Comparison of ENCODE assay signal across 20 cellular contexts in the genomic region with DNA sequence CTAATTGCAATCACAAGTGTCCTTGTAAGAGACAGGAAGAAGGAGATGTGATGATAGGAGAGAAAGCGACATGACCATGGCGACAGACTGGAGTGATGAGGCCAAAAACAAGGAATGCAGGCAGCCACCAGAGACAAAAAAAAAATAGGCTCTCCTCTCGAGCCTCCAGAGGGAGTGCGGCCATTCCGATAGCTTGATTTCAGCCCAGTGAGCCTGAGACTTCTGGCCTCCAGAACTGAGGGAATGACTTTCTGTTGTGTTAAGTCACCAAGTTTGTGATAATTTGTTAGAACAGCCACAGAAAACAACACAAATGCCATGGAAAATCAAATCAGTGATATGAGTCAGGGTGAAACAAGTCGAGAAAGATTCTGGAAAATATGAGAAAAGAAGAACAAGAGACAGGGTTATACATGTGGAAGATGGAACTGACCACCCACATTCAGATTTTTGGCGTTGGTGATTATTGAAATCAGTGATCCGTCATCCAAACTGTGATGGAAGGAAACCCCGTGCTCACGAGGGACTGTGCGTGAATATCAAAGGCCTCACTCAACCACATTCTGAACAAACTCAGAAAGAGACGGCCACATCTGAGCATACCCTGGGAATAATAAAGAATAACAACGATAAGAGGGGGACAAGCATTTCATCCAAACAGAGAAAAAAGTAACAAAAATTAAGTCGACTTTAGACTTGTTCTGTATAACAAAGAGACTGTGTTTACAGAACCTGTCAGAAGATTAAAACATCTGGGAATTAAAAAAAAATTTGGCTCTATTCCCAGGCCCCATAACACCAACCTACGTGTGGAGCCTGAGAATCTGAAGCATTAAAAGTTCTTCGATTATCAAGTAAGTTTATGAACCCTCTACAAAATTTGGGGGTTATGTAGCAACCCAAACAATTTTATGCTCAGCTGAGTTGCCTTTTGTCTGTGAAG.
A peak's percentile ranks its signal among the peaks of the same experiment; 100 is the strongest.
DNase-seq lines count a peak whose midpoint lies in the region; ATAC-seq, FAIRE-seq and TF ChIP-seq lines count a peak whose summit lies in the region.
"Had no signal": no experiment of that assay in that cellular context is flagged by ENCODE, and none has a peak within 500 bp of the region (broad histone marks: within the 10 kb centered on the region; RNA-seq: fewer than 3 reads in every experiment).

No MANE protein-coding gene starts in this region.

- H3K4me3 Mint-ChIP-seq in natural killer cell treated with Interleukin-12 subunit alpha and Interleukin-12 subunit beta and Interleukin-15 and Interleukin-18, amount 100 ng/mL, for 72 hours = no peak overlapping the region
- H3K4me3 Mint-ChIP-seq in stimulated activated naive CD8-positive, alpha-beta T cell treated with anti-CD3 and anti-CD28 coated beads, Interleukin-15, amount 100 ng/mL, for 72 hours = no peak overlapping the region
- H3K4me3 Mint-ChIP-seq: activated naive CD8-positive, alpha-beta T cell treated with anti-CD3 and anti-CD28 coated beads for 36 hours; CD8-positive, alpha-beta T cell; dendritic cell treated with granulocyte-macrophage colony-stimulating factor and Interleukin-4, amounts not matched to agents 40 ng/mL and 50 ng/mL, for 4 days; stimulated activated naive CD8-positive, alpha-beta T cell treated with anti-CD3 and anti-CD28 coated beads, Interleukin-15, Interleukin-2, amounts not matched to agents 100 ng/mL and 50 ng/mL, for 24 hours had no signal

- ATAC-seq in right cardiac atrium (peak; percentile 60 to 63), Right ventricle myocardium superior (ENCODE audit: poor library complexity) (no peak), pancreas (peak; percentile 59 to 77 (median 69))
- ATAC-seq in natural killer cell treated with Interleukin-12 subunit alpha and Interleukin-12 subunit beta and Interleukin-15 and Interleukin-18, amount 100 ng/mL, for 72 hours = no peak
- no peak for ATAC-seq in stimulated activated naive CD8-positive, alpha-beta T cell treated with anti-CD3 and anti-CD28 coated beads, Interleukin-15, amount 100 ng/mL, for 72 hours
- ATAC-seq: CD8-positive, alpha-beta T cell; left lung had no signal

- DNase-seq in right cardiac atrium = peak in 1 of 3 donors; percentile 24
- no peak for DNase-seq in Right ventricle myocardium superior
- no peak for DNase-seq in pancreas
- DNase-seq in HPDE6-E6E7 (ENCODE audit: extremely low spot score) = no peak
- DNase-seq in natural killer cell treated with Interleukin-12 subunit alpha and Interleukin-12 subunit beta and Interleukin-15 and Interleukin-18, amount 100 ng/mL, for 72 hours (ENCODE audit: low spot score) = no peak
- no peak for DNase-seq in globus pallidus (ENCODE audit: low spot score)
- no peak for DNase-seq in stimulated activated naive CD8-positive, alpha-beta T cell treated with anti-CD3 and anti-CD28 coated beads, Interleukin-15, amount 100 ng/mL, for 72 hours
- DNase-seq: activated CD4-positive, alpha-beta T cell treated with anti-CD3 and anti-CD28 coated beads for 1 hour; activated naive CD8-positive, alpha-beta T cell treated with anti-CD3 and anti-CD28 coated beads for 36 hours; CD8-positive, alpha-beta T cell; DMS79 treated with DMSO at 0.1 percent for 48 hours; left lung; MM.1S; NCI-H187; NCI-H446 treated with DMSO at 0.1 percent for 48 hours; RPMI8226; stimulated activated CD4-positive, alpha-beta T cell treated with anti-CD3 and anti-CD28 coated beads, Interleukin-2, amount 100 ng/mL, for 24 hours had no signal

- H3K27ac Mint-ChIP-seq in natural killer cell treated with Interleukin-12 subunit alpha and Interleukin-12 subunit beta and Interleukin-15 and Interleukin-18, amount 100 ng/mL, for 72 hours = no peak overlapping the region
- no peak overlapping the region for H3K27ac Mint-ChIP-seq in stimulated activated naive CD8-positive, alpha-beta T cell treated with anti-CD3 and anti-CD28 coated beads, Interleukin-15, amount 100 ng/mL, for 72 hours
- H3K27ac Mint-ChIP-seq: activated naive CD8-positive, alpha-beta T cell treated with anti-CD3 and anti-CD28 coated beads for 36 hours; CD8-positive, alpha-beta T cell; dendritic cell treated with granulocyte-macrophage colony-stimulating factor and Interleukin-4, amounts not matched to agents 40 ng/mL and 50 ng/mL, for 4 days; stimulated activated naive CD8-positive, alpha-beta T cell treated with anti-CD3 and anti-CD28 coated beads, Interleukin-15, Interleukin-2, amounts not matched to agents 100 ng/mL and 50 ng/mL, for 24 hours had no signal

- no peak for TF ChIP-seq CTCF in pancreas (IDR thresholded peaks at IDR 0.05)

- peaks cover 6 to 11% of the 10 kb centered on the region in 2 donors for H3K27me3 Mint-ChIP-seq in natural killer cell treated with Interleukin-12 subunit alpha and Interleukin-12 subunit beta and Interleukin-15 and Interleukin-18, amount 100 ng/mL, for 72 hours
- H3K27me3 Mint-ChIP-seq in stimulated activated naive CD8-positive, alpha-beta T cell treated with anti-CD3 and anti-CD28 coated beads, Interleukin-15, amount 100 ng/mL, for 72 hours = no peaks in the 10 kb centered on the region
- H3K27me3 Mint-ChIP-seq: activated naive CD8-positive, alpha-beta T cell treated with anti-CD3 and anti-CD28 coated beads for 36 hours; dendritic cell treated with granulocyte-macrophage colony-stimulating factor and Interleukin-4, amounts not matched to agents 40 ng/mL and 50 ng/mL, for 4 days; stimulated activated naive CD8-positive, alpha-beta T cell treated with anti-CD3 and anti-CD28 coated beads, Interleukin-15, Interleukin-2, amounts not matched to agents 100 ng/mL and 50 ng/mL, for 24 hours had no signal

- no peaks in the 10 kb centered on the region for H3K9me3 Mint-ChIP-seq in natural killer cell treated with Interleukin-12 subunit alpha and Interleukin-12 subunit beta and Interleukin-15 and Interleukin-18, amount 100 ng/mL, for 72 hours
- H3K9me3 Mint-ChIP-seq in stimulated activated naive CD8-positive, alpha-beta T cell treated with anti-CD3 and anti-CD28 coated beads, Interleukin-15, amount 100 ng/mL, for 72 hours = no peaks in the 10 kb centered on the region
- H3K9me3 Mint-ChIP-seq: activated naive CD8-positive, alpha-beta T cell treated with anti-CD3 and anti-CD28 coated beads for 36 hours; CD8-positive, alpha-beta T cell; dendritic cell treated with granulocyte-macrophage colony-stimulating factor and Interleukin-4, amounts not matched to agents 40 ng/mL and 50 ng/mL, for 4 days; stimulated activated naive CD8-positive, alpha-beta T cell treated with anti-CD3 and anti-CD28 coated beads, Interleukin-15, Interleukin-2, amounts not matched to agents 100 ng/mL and 50 ng/mL, for 24 hours had no signal

- H3K36me3 Mint-ChIP-seq in natural killer cell treated with Interleukin-12 subunit alpha and Interleukin-12 subunit beta and Interleukin-15 and Interleukin-18, amount 100 ng/mL, for 72 hours = no peaks in the 10 kb centered on the region
- H3K36me3 Mint-ChIP-seq: activated naive CD8-positive, alpha-beta T cell treated with anti-CD3 and anti-CD28 coated beads for 36 hours; CD8-positive, alpha-beta T cell had no signal

- 52% methylated on average over 16 of the region's 16 CpGs for WGBS in right cardiac atrium
- WGBS in pancreas, 2 donors = 45 to 51% methylated on average over 16 of the region's 16 CpGs

- intact Hi-C loops in right cardiac atrium (cut with DNase I) = no loop called here
- intact Hi-C loops in Right ventricle myocardium superior (cut with DNase I) = no loop called here
- intact Hi-C loops in pancreas (cut with DNase I) = no loop called here

- H3K4me3 ChIP-seq in right cardiac atrium (ENCODE audit: low read length) (no peak overlapping the region), pancreas (no peak overlapping the region)
- H3K4me3 ChIP-seq: left lung had no signal

- no peaks in the 10 kb centered on the region for H3K36me3 ChIP-seq in pancreas
- H3K36me3 ChIP-seq: left lung had no signal

- H3K27ac ChIP-seq in right cardiac atrium (ENCODE audit: low read length) (no peak overlapping the region), pancreas (peak overlapping the region in 1 of 4 donors; percentile 5)

- H3K27me3 ChIP-seq in right cardiac atrium (ENCODE audit: control insufficient read depth, insufficient read depth) (no peaks in the 10 kb centered on the region), pancreas (no peaks in the 10 kb centered on the region)
- H3K27me3 ChIP-seq: left lung had no signal

- H3K4me1 ChIP-seq in right cardiac atrium (ENCODE audit: control insufficient read depth, insufficient read depth, low read length) (no peaks in the 10 kb centered on the region), pancreas (peaks cover 0 to 15% (median 8%) of the 10 kb centered on the region in 3 donors)

- H3K4me1 Mint-ChIP-seq in natural killer cell treated with Interleukin-12 subunit alpha and Interleukin-12 subunit beta and Interleukin-15 and Interleukin-18, amount 100 ng/mL, for 72 hours (ENCODE audit: low read depth in 2 of 2) = no peaks in the 10 kb centered on the region
- no peaks in the 10 kb centered on the region for H3K4me1 Mint-ChIP-seq in stimulated activated naive CD8-positive, alpha-beta T cell treated with anti-CD3 and anti-CD28 coated beads, Interleukin-15, amount 100 ng/mL, for 72 hours
- H3K4me1 Mint-ChIP-seq: activated naive CD8-positive, alpha-beta T cell treated with anti-CD3 and anti-CD28 coated beads for 36 hours had no signal

- H3K9me3 ChIP-seq in right cardiac atrium (ENCODE audit: control insufficient read depth, low read length) (no peaks in the 10 kb centered on the region), pancreas (no peaks in the 10 kb centered on the region)
- H3K9me3 ChIP-seq: left lung had no signal

- FAIRE-seq in endometrium (lab: Jason Lieb, UNC) (peak; percentile 58), pancreas (lab: Jason Lieb, UNC) (no peak)

Comparison
In these comparisons a context has a peak if more than half of its experiments do, and no peak if none do; other contexts are left out.
1. ATAC-seq: peak in right cardiac atrium (2 of 2) and pancreas (4 of 4); none in Right ventricle myocardium superior (single experiment), natural killer cell treated with Interleukin-12 subunit alpha and Interleukin-12 subunit beta and Interleukin-15 and Interleukin-18, amount 100 ng/mL, for 72 hours (0 of 2) and stimulated activated naive CD8-positive, alpha-beta T cell treated with anti-CD3 and anti-CD28 coated beads, Interleukin-15, amount 100 ng/mL, for 72 hours (single experiment).